Comparison of ENCODE assay signal across 8 cellular contexts in genomic region chr1:225464851-225465792, GRCh38. TPM values are rescaled to one million over a fixed set of nuclear protein-coding genes. Genes with fewer than 3 reads are reported as not detected.
A peak's percentile ranks its signal among the peaks of the same experiment; 100 is the strongest.
DNase-seq lines count a peak whose midpoint lies in the region; ATAC-seq and TF ChIP-seq lines count a peak whose summit lies in the region.

No MANE protein-coding gene starts in this region.

- H3K4me1 ChIP-seq in endodermal cell (ENCODE audit: control insufficient read depth, insufficient read depth, low read length) (peaks cover 12% of the 10 kb centered on the region), trophoblast cell (ENCODE audit: control insufficient read depth in 1 of 2, insufficient read depth in 2 of 2, low read length in 2 of 2) (peaks cover 6 to 7% of the 10 kb centered on the region in 2 experiments)

- H3K4me2 ChIP-seq in trophoblast cell (ENCODE audit: low read length): no peak overlapping the region

- peaks cover 2% of the 10 kb centered on the region for H3K79me1 ChIP-seq in trophoblast cell (ENCODE audit: low read length)

- H4K12ac ChIP-seq in trophoblast cell (ENCODE audit: low read depth, low read length): peak overlapping the region; percentile 59

- H4K91ac ChIP-seq in trophoblast cell (ENCODE audit: low read depth, low read length): no peak overlapping the region

- no peak overlapping the region for H3K23ac ChIP-seq in trophoblast cell (ENCODE audit: low read length)

- H3K27ac ChIP-seq in endodermal cell (ENCODE audit: low read depth, low read length): peak overlapping the region; percentile 78
- H3K27ac ChIP-seq in trophoblast cell (ENCODE audit: low read depth, low read length): no peak overlapping the region

- ATAC-seq in GM21447 (IDR thresholded peaks at IDR 0.05; ENCODE audit: unreplicated experiment) (no peak), HG03108 (IDR thresholded peaks at IDR 0.05; ENCODE audit: unreplicated experiment) (no peak)

- H3K4me3 ChIP-seq in endodermal cell (ENCODE audit: low read length): no peak overlapping the region
- H3K4me3 ChIP-seq in trophoblast cell (ENCODE audit: low read depth, low read length): no peak overlapping the region

- H3K27me3 ChIP-seq in endodermal cell (ENCODE audit: control insufficient read depth, insufficient read depth, low read length, poor library complexity, severe bottlenecking) (no peaks in the 10 kb centered on the region), trophoblast cell (ENCODE audit: insufficient read depth, low read length) (no peaks in the 10 kb centered on the region)

- H3K36me3 Mint-ChIP-seq in T-helper 1 cell treated with Interleukin-12 subunit alpha and Interleukin-12 subunit beta and Interleukin-4 antibody, amounts not matched to agents 30 μg/mL and 1 μg/mL, for 36 hours (ENCODE audit: low read depth): no peaks in the 10 kb centered on the region
- H3K36me3 Mint-ChIP-seq in endodermal cell (ENCODE audit: low read depth): no peaks in the 10 kb centered on the region

- no peaks in the 10 kb centered on the region for H3K27me3 Mint-ChIP-seq in T-helper 1 cell treated with Interleukin-12 subunit alpha and Interleukin-12 subunit beta and Interleukin-4 antibody, amounts not matched to agents 30 μg/mL and 1 μg/mL, for 36 hours (ENCODE audit: low read depth)
- peaks cover 2% of the 10 kb centered on the region for H3K27me3 Mint-ChIP-seq in endodermal cell (ENCODE audit: insufficient read depth)

- H3K4me1 Mint-ChIP-seq in T-helper 1 cell treated with Interleukin-12 subunit alpha and Interleukin-12 subunit beta and Interleukin-4 antibody, amounts not matched to agents 30 μg/mL and 1 μg/mL, for 36 hours (ENCODE audit: low read depth): peaks cover 58% of the 10 kb centered on the region
- H3K4me1 Mint-ChIP-seq in endodermal cell: peaks cover 15% of the 10 kb centered on the region

- no peak overlapping the region for H2AK5ac ChIP-seq in trophoblast cell (ENCODE audit: low read length)

- H3K18ac ChIP-seq in trophoblast cell (ENCODE audit: low read length): no peak overlapping the region

- DNase-seq in T-helper 1 cell (no peak), NCI-H524 (lab: John Stamatoyannopoulos, UW) (peak; percentile 41 to 84), endodermal cell (peak; percentile 79), trophoblast cell (peak; percentile 49 to 74), CD1c-positive myeloid dendritic cell (ENCODE audit: extremely low spot score) (no peak)

- H3K27ac Mint-ChIP-seq in T-helper 1 cell treated with Interleukin-12 subunit alpha and Interleukin-12 subunit beta and Interleukin-4 antibody, amounts not matched to agents 30 μg/mL and 1 μg/mL, for 36 hours: peak overlapping the region; percentile 80
- peak overlapping the region; percentile 80 for H3K27ac Mint-ChIP-seq in endodermal cell

- no peak overlapping the region for H2BK5ac ChIP-seq in trophoblast cell (ENCODE audit: low read depth, low read length, poor library complexity)

- H2BK120ac ChIP-seq in trophoblast cell (ENCODE audit: insufficient read depth, low read length, poor library complexity): no peak overlapping the region

- H3K9ac ChIP-seq in endodermal cell (ENCODE audit: extremely low read depth, low read length, poor library complexity, severe bottlenecking) (no peak overlapping the region), trophoblast cell (ENCODE audit: low read length) (no peak overlapping the region)

- H3K9me3 ChIP-seq in endodermal cell (ENCODE audit: control insufficient read depth, low read length) (no peaks in the 10 kb centered on the region), trophoblast cell (ENCODE audit: insufficient read depth, low read depth, low read length) (peaks cover 2% of the 10 kb centered on the region)

- H3K36me3 ChIP-seq in endodermal cell (ENCODE audit: control insufficient read depth, insufficient read depth, low read length): no peaks in the 10 kb centered on the region
- no peaks in the 10 kb centered on the region for H3K36me3 ChIP-seq in trophoblast cell (ENCODE audit: control insufficient read depth in 1 of 2, insufficient read depth in 2 of 2, low read length in 2 of 2)

- H3K9me3 Mint-ChIP-seq in T-helper 1 cell treated with Interleukin-12 subunit alpha and Interleukin-12 subunit beta and Interleukin-4 antibody, amounts not matched to agents 30 μg/mL and 1 μg/mL, for 36 hours: no peaks in the 10 kb centered on the region
- no peaks in the 10 kb centered on the region for H3K9me3 Mint-ChIP-seq in endodermal cell

- H4K8ac ChIP-seq in trophoblast cell (ENCODE audit: low read depth, low read length): no peak overlapping the region

- TF ChIP-seq CTCF in endodermal cell (conservative IDR thresholded peaks at IDR 0.05): no peak

- H3K4me3 Mint-ChIP-seq in T-helper 1 cell treated with Interleukin-12 subunit alpha and Interleukin-12 subunit beta and Interleukin-4 antibody, amounts not matched to agents 30 μg/mL and 1 μg/mL, for 36 hours: peak overlapping the region; percentile 50
- H3K4me3 Mint-ChIP-seq in endodermal cell: no peak overlapping the region

- H3K14ac ChIP-seq in trophoblast cell (ENCODE audit: low read length): no peak overlapping the region

- H2BK12ac ChIP-seq in trophoblast cell (ENCODE audit: low read length): no peak overlapping the region

- H3K79me2 ChIP-seq in trophoblast cell (ENCODE audit: control insufficient read depth, insufficient read depth, low read length, poor library complexity): no peaks in the 10 kb centered on the region

- WGBS in endodermal cell (ENCODE audit: insufficient coverage in 1 of 2, insufficient read length in 1 of 2), 2 experiments: 54 to 68% methylated on average over 13 to 15 of the region's 15 CpGs
- WGBS in trophoblast cell (ENCODE audit: extremely low coverage, insufficient coverage, insufficient read length): no CpG with 5 or more reads among the region's 15 CpGs

- H2AFZ ChIP-seq in trophoblast cell (ENCODE audit: insufficient read depth, low read length, poor library complexity): no peak overlapping the region

- no peak overlapping the region for H3K4ac ChIP-seq in trophoblast cell (ENCODE audit: low read depth, low read length)

RNA-seq across cellular contexts. Expression of gene LBR, which starts 37.3 kb away (rescaled TPM):
- 10 to 100 TPM; 49.8 to 72.3 TPM for total RNA-seq in endodermal cell
- polyA plus RNA-seq in endodermal cell (2013, experiment 1 of 2): 98.3 TPM
- 96.7 TPM for polyA plus RNA-seq in endodermal cell (2013, experiment 2 of 2)
- polyA plus RNA-seq in trophoblast cell (2013): 46.6 and 47.2 TPM in 2 replicates

Comparison
In these comparisons a context has a peak if more than half of its experiments do, and no peak if none do; other contexts are left out.
1. DNase-seq: peak in NCI-H524 (2 of 2), endodermal cell (single experiment) and trophoblast cell (2 of 2); none in T-helper 1 cell (0 of 5) and CD1c-positive myeloid dendritic cell (single experiment).